ENCODE assay signal across 8 cellular contexts in the genomic region with DNA sequence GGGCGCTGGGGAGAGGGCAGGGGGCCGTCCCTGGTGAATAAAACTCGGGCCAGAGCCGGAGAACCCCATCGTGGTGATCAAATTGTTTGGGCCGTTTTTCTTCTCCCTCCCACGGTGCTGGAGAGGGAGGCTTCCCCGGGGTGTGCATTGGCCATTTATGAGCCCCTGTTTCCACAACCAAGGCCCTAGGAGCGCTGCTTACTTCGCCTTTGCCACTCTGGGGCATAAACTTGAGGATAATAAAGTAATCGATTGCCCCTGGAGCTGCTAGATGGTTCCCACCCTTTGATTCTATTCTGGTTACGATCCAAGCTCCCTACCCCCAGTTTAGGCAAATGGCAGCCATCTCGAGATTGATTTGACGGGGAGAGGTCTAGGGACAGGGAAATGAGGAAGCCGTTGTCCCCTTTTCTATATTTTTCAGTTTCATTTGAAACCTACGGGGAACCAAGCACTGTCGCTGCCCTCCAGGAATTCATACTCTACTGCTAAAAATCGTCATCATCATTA. TPM values are rescaled to one million over a fixed set of nuclear protein-coding genes. Genes with fewer than 3 reads are reported as not detected.
A peak's percentile ranks its signal among the peaks of the same experiment; 100 is the strongest.
DNase-seq lines count a peak whose midpoint lies in the region; ATAC-seq and TF ChIP-seq lines count a peak whose summit lies in the region.

No MANE protein-coding gene starts in this region.

- H3K36me3 ChIP-seq in NT2/D1 (ENCODE audit: insufficient read depth, insufficient read length, low read length) = peaks cover 31% of the 10 kb centered on the region
- H3K36me3 ChIP-seq in mesenchymal stem cell (ENCODE audit: control insufficient read depth in 1 of 2, insufficient read depth in 2 of 2, low read depth in 1 of 2, low read length in 2 of 2) = peaks cover 4 to 15% of the 10 kb centered on the region in 2 experiments
- H3K36me3 ChIP-seq in upper lobe of left lung = peaks cover 0 to 13% (median 7%) of the 10 kb centered on the region in 4 donors

- no peak overlapping the region for H3K23ac ChIP-seq in mesenchymal stem cell (ENCODE audit: low read length in 2 of 2)

- no peak for TF ChIP-seq POLR2A in upper lobe of left lung (IDR thresholded peaks at IDR 0.05)

- TF ChIP-seq CTCF in coronary artery (IDR thresholded peaks at IDR 0.05) = no peak
- TF ChIP-seq CTCF in upper lobe of left lung (IDR thresholded peaks at IDR 0.05) = no peak

- peaks cover 15% of the 10 kb centered on the region for H3K79me1 ChIP-seq in mesenchymal stem cell (replicated peaks; ENCODE audit: low read length, poor library complexity, severe bottlenecking)

- no peak overlapping the region for H2BK120ac ChIP-seq in mesenchymal stem cell (ENCODE audit: low read depth, low read length)

- no peak overlapping the region for H4K91ac ChIP-seq in mesenchymal stem cell (ENCODE audit: low read length)

- H3K9ac ChIP-seq in NT2/D1 (ENCODE audit: insufficient read length, low read depth) = peak overlapping the region; percentile 94
- H3K9ac ChIP-seq in mesenchymal stem cell (ENCODE audit: low read length) = peak overlapping the region; percentile 91

- WGBS in mesenchymal stem cell = under 1% methylated on average over 17 of the region's 18 CpGs
- 2% methylated on average over 16 to 18 of the region's 18 CpGs for WGBS in upper lobe of left lung, 2 donors

- no peak overlapping the region for H4K8ac ChIP-seq in mesenchymal stem cell (ENCODE audit: low read length)

- peak overlapping the region; percentile 49 for H2AFZ ChIP-seq in mesenchymal stem cell (ENCODE audit: low read depth, low read length)

- H3K4ac ChIP-seq in mesenchymal stem cell (ENCODE audit: low read depth in 1 of 2, low read length in 2 of 2) = no peak overlapping the region

- peak overlapping the region; percentile 95 for H3K4me3 ChIP-seq in NT2/D1 (ENCODE audit: insufficient read length, low read depth)
- peak overlapping the region; percentile 97 for H3K4me3 ChIP-seq in coronary artery
- H3K4me3 ChIP-seq in mesenchymal stem cell (ENCODE audit: insufficient read depth in 1 of 2, low read depth in 1 of 2, low read length in 2 of 2) = peak overlapping the region; percentile 89 to 95
- peak overlapping the region; percentile 75 to 96 (median 92) for H3K4me3 ChIP-seq in upper lobe of left lung

- H3K4me2 ChIP-seq in mesenchymal stem cell (ENCODE audit: low read length, poor library complexity, severe bottlenecking) = peak overlapping the region; percentile 71

- H2AK5ac ChIP-seq in mesenchymal stem cell (ENCODE audit: low read length, severe bottlenecking) = no peak overlapping the region

- no peak overlapping the region for H3K18ac ChIP-seq in mesenchymal stem cell (ENCODE audit: low read depth in 1 of 2, low read length in 2 of 2)

- peak overlapping the region; percentile 8 for H2BK15ac ChIP-seq in mesenchymal stem cell (ENCODE audit: low read depth, poor library complexity, severe bottlenecking)

- no peaks in the 10 kb centered on the region for H3K9me3 ChIP-seq in NT2/D1 (ENCODE audit: insufficient read depth, low read length)
- no peaks in the 10 kb centered on the region for H3K9me3 ChIP-seq in mesenchymal stem cell (ENCODE audit: control insufficient read depth, low read length)
- no peaks in the 10 kb centered on the region for H3K9me3 ChIP-seq in upper lobe of left lung

- peak in 2 of 3 experiments; percentile 60 to 63 for DNase-seq in NCI-H1417 (lab: John Stamatoyannopoulos, UW)
- DNase-seq in NCI-H1417 treated with DMSO at 0.1 percent for 48 hours (lab: John Stamatoyannopoulos, UW) = no peak
- DNase-seq in NT2/D1 (ENCODE audit: low read depth, low spot score) = no peak
- DNase-seq in coronary artery (ENCODE audit: low spot score) = no peak
- peak; percentile 32 for DNase-seq in mesenchymal stem cell
- DNase-seq in upper lobe of left lung = no peak
- DNase-seq in NCI-H2081 treated with DMSO at 0.1 percent for 48 hours (lab: John Stamatoyannopoulos, UW) = no peak
- DNase-seq in T1000 (lab: John Stamatoyannopoulos, UW) = no peak

- no peak overlapping the region for H2BK5ac ChIP-seq in mesenchymal stem cell (ENCODE audit: low read depth, low read length, poor library complexity, severe bottlenecking)

- H2BK12ac ChIP-seq in mesenchymal stem cell (ENCODE audit: low read length in 2 of 2) = no peak overlapping the region

- no peaks in the 10 kb centered on the region for H3K4me1 ChIP-seq in NT2/D1 (ENCODE audit: insufficient read depth, insufficient read length)
- H3K4me1 ChIP-seq in mesenchymal stem cell (ENCODE audit: control insufficient read depth, insufficient read depth, low read depth, low read length) = peaks cover 9% of the 10 kb centered on the region
- H3K4me1 ChIP-seq in upper lobe of left lung = peaks cover 36 to 50% (median 42%) of the 10 kb centered on the region in 4 donors

- no peak for TF ChIP-seq EP300 in upper lobe of left lung (IDR thresholded peaks at IDR 0.05)

- no peaks in the 10 kb centered on the region for H3K27me3 ChIP-seq in NT2/D1 (ENCODE audit: insufficient read depth, insufficient read length)
- H3K27me3 ChIP-seq in mesenchymal stem cell (ENCODE audit: control insufficient read depth in 1 of 2, insufficient read depth in 1 of 2, low read length in 2 of 2) = no peaks in the 10 kb centered on the region
- no peaks in the 10 kb centered on the region for H3K27me3 ChIP-seq in upper lobe of left lung

- H3K27ac ChIP-seq in coronary artery = peak overlapping the region; percentile 47 to 75
- H3K27ac ChIP-seq in mesenchymal stem cell (ENCODE audit: low read length, poor library complexity, severe bottlenecking) = peak overlapping the region; percentile 44
- peak overlapping the region; percentile 73 to 97 (median 92) for H3K27ac ChIP-seq in upper lobe of left lung

- no peak overlapping the region for H3K14ac ChIP-seq in mesenchymal stem cell (ENCODE audit: low read length in 2 of 2)

- peak in 1 of 2 donors; percentile 1 for ATAC-seq in upper lobe of left lung (ENCODE audit: low FRiP score in 2 of 2)

RNA-seq across cellular contexts. Expression of gene CCP110, which starts 0.7 kb away (rescaled TPM):
- polyA plus RNA-seq in mesenchymal stem cell (2013, experiment 1 of 2) = 8.4 TPM
- polyA plus RNA-seq in mesenchymal stem cell (2013, experiment 2 of 2) = 8.1 TPM
- total RNA-seq in upper lobe of left lung = 10 to 100 TPM in 5 of 6 donors, 1 to 10 TPM in 1; 9.1 to 55.3 (median 16.1) TPM

RNA-seq across cellular contexts. Expression of gene GDE1, which starts 2.5 kb away (rescaled TPM):
- polyA plus RNA-seq in mesenchymal stem cell (2013, experiment 1 of 2) = 166 TPM
- polyA plus RNA-seq in mesenchymal stem cell (2013, experiment 2 of 2) = 169 TPM
- 10 to 100 TPM; 33.5 to 93.6 (median 88.2) TPM for total RNA-seq in upper lobe of left lung

RNA-seq across cellular contexts. Expression of gene VPS35L, which starts 31.1 kb away (rescaled TPM):
- polyA plus RNA-seq in mesenchymal stem cell (2013, experiment 1 of 2) = 60.5 TPM
- 56.6 TPM for polyA plus RNA-seq in mesenchymal stem cell (2013, experiment 2 of 2)
- 10 to 100 TPM; 39.8 to 52.9 (median 45.2) TPM for total RNA-seq in upper lobe of left lung

Comparison
In these comparisons a context has a peak if more than half of its experiments do, and no peak if none do; other contexts are left out.
1. DNase-seq: peak in NCI-H1417 (2 of 3) and mesenchymal stem cell (single experiment); none in NCI-H1417 treated with DMSO at 0.1 percent for 48 hours (single experiment), NT2/D1 (single experiment), coronary artery (single experiment), upper lobe of left lung (0 of 2), NCI-H2081 treated with DMSO at 0.1 percent for 48 hours (single experiment) and T1000 (single experiment).
2. Peak in every context shown above with its lines, with median percentiles within 50 percentile points of each other: H3K4me3 ChIP-seq and H3K27ac ChIP-seq.